Comparison of ENCODE assay signal across 24 cellular contexts in genomic region chr2:237056271-237056875, GRCh38.
"Had no signal": no experiment of that assay in that cellular context is flagged by ENCODE, and none has a peak within 500 bp of the region (broad histone marks: within the 10 kb centered on the region; RNA-seq: fewer than 3 reads in every experiment).

No MANE protein-coding gene starts in this region.

- H3K36me3 ChIP-seq: breast epithelium, esophagus squamous epithelium, stomach, thyroid gland had no signal

- ATAC-seq: left cardiac atrium; naive thymus-derived CD4-positive, alpha-beta T cell; right cardiac atrium; stimulated activated naive B cell treated with anti-CD40 and anti-IgM and Interleukin-4, amounts not matched to agents 10 μg/mL and 1 μg/mL and 100 μg/mL, for 72 hours; T-cell had no signal

- H3K4me3 ChIP-seq: breast epithelium, esophagus squamous epithelium, stomach, thyroid gland had no signal

- DNase-seq: activated CD4-positive, alpha-beta T cell treated with anti-CD3 and anti-CD28 coated beads for 4 hours; activated CD4-positive, alpha-beta T cell treated with anti-CD3 and anti-CD28 coated beads, Interleukin-2, amount 50 U/mL, for 4 hours; activated CD4-positive, CD25-positive, alpha-beta regulatory T cell; activated effector memory CD4-positive, alpha-beta T cell treated with anti-CD3 and anti-CD28 coated beads, Interleukin-2, amount 50 U/mL, for 16 hours; activated naive CD4-positive, alpha-beta T cell treated with anti-CD3 and anti-CD28 coated beads, Interleukin-2, amount 10 ng/mL, durations not matched to agents 7 days and 5 days; activated naive CD8-positive, alpha-beta T cell treated with anti-CD3 and anti-CD28 coated beads, Interleukin-2, amount 10 ng/mL, durations not matched to agents 7 days and 5 days; central memory CD4-positive, alpha-beta T cell; endodermal cell; esophagus squamous epithelium; left cardiac atrium; mammary epithelial cell; midbrain; naive thymus-derived CD4-positive, alpha-beta T cell; occipital lobe; stimulated activated CD4-positive, alpha-beta T cell treated with anti-CD3 and anti-CD28 coated beads, Interleukin-15, amount 100 ng/mL, for 24 hours; stimulated activated CD4-positive, alpha-beta T cell treated with anti-CD3 and anti-CD28 coated beads, Interleukin-2, amount 100 ng/mL, for 24 hours; stimulated activated naive B cell treated with anti-CD40 and anti-IgM and Interleukin-4, amounts not matched to agents 10 μg/mL and 1 μg/mL and 100 μg/mL, for 72 hours; stomach; T-cell had no signal

- H3K9me3 ChIP-seq: breast epithelium, esophagus squamous epithelium, stomach, thyroid gland had no signal

- H3K27me3 ChIP-seq: breast epithelium, esophagus squamous epithelium, stomach, thyroid gland had no signal

- H3K27ac ChIP-seq: breast epithelium, esophagus squamous epithelium, stomach, thyroid gland had no signal

- FAIRE-seq: frontal cortex, islet of Langerhans had no signal
